In genomic region chr22:46251816-46252380, GRCh38 we compare ENCODE assay signal across 11 cellular contexts. TPM values are rescaled to one million over a fixed set of nuclear protein-coding genes. Genes with fewer than 3 reads are reported as not detected.
DNase-seq lines count a peak whose midpoint lies in the region; ATAC-seq, FAIRE-seq and TF ChIP-seq lines count a peak whose summit lies in the region.
"Had no signal": no experiment of that assay in that cellular context is flagged by ENCODE, and none has a peak within 500 bp of the region (broad histone marks: within the 10 kb centered on the region; RNA-seq: fewer than 3 reads in every experiment).

No MANE protein-coding gene starts in this region.

- peak overlapping the region in 7 of 8 donors; percentile 51 to 91 (median 83) for H3K4me3 Mint-ChIP-seq in naive B cell

- H3K27ac ChIP-seq in Panc1 (ENCODE audit: low read length) = no peak overlapping the region; the same call in 1 of the 2 replicates
- H3K27ac ChIP-seq in small intestine (ENCODE audit: low read depth in 1 of 2, low read length in 1 of 2) = no peak overlapping the region

- no peak overlapping the region for H3K4me3 ChIP-seq in Panc1 (ENCODE audit: low read depth in 2 of 2, low read length in 2 of 2)
- no peak overlapping the region for H3K4me3 ChIP-seq in small intestine (ENCODE audit: low read depth in 1 of 2, low read length in 2 of 2)

- FAIRE-seq in GM12892 (lab: Jason Lieb, UNC) (peak; percentile 56), small intestine (lab: Jason Lieb, UNC) (no peak)
- FAIRE-seq: TTC549 had no signal

- no peak for TF ChIP-seq POLR2A in GM12892 (IDR thresholded peaks at IDR 0.05; ENCODE audit: low read depth, low read length)

- in situ Hi-C loops in Panc1 (cut with HindIII; ENCODE audit: low pct_unique_long_range_greater_than_20kb, low sequenced_read_pairs) = no loop called here

- WGBS in small intestine, 3 donors = 86 to 87% (median 87%) methylated on average over 9 of the region's 9 CpGs

- no peaks in the 10 kb centered on the region for H3K27me3 Mint-ChIP-seq in naive B cell

- H3K9me3 Mint-ChIP-seq in naive B cell = peaks cover 0 to 1% (median 0%) of the 10 kb centered on the region in 7 donors

- ATAC-seq in Panc1 (no peak), naive B cell (ENCODE audit: low read depth in 2 of 2) (no peak), HG02623 (IDR thresholded peaks at IDR 0.05; ENCODE audit: unreplicated experiment) (no peak)
- ATAC-seq: heart right ventricle, right cardiac atrium had no signal

- TSS peak; percentile 78 for BruUV-seq in Panc1 (replicated peaks; lab: Mats Ljungman, UMichigan)

- H3K9me3 ChIP-seq in Panc1 (ENCODE audit: control insufficient read depth, insufficient read depth, low read depth, low read length) = no peaks in the 10 kb centered on the region
- no peaks in the 10 kb centered on the region for H3K9me3 ChIP-seq in small intestine (ENCODE audit: control insufficient read depth, low read depth)
- H3K9me3 ChIP-seq: heart right ventricle had no signal

- H3K27me3 ChIP-seq in Panc1 (ENCODE audit: control insufficient read depth, insufficient read depth, low read length) = no peaks in the 10 kb centered on the region
- H3K27me3 ChIP-seq in small intestine (ENCODE audit: control insufficient read depth in 2 of 2, insufficient read depth in 2 of 2, low read length in 2 of 2) = no peaks in the 10 kb centered on the region
- H3K27me3 ChIP-seq: heart right ventricle had no signal

- H3K27ac Mint-ChIP-seq in naive B cell = peak overlapping the region in 1 of 6 donors; percentile 44

- CTCF ChIA-PET in Panc1 (lab: Charles Lee) = no interaction called here

- H3K4me1 Mint-ChIP-seq in naive B cell = peaks cover 20 to 23% (median 23%) of the 10 kb centered on the region in 3 donors

- intact Hi-C loops in Panc1 (cut with micrococcal nuclease; ENCODE audit: unreplicated experiment) = no loop called here

- no peak for DNase-seq in GM12892 (ENCODE audit: insufficient read length)
- no peak for DNase-seq in Panc1 (ENCODE audit: low read depth, low spot score)
- no peak for DNase-seq in naive B cell
- no peak for DNase-seq in small intestine
- DNase-seq: effector CD8-positive, alpha-beta T cell; heart right ventricle; NCI-H146; right cardiac atrium had no signal

- no peaks in the 10 kb centered on the region for H3K36me3 Mint-ChIP-seq in naive B cell

- POLR2A ChIA-PET in Panc1 (lab: Charles Lee) = no interaction called here

- H3K4me1 ChIP-seq in Panc1 (ENCODE audit: control insufficient read depth, insufficient read depth, low read length) = peaks cover 7% of the 10 kb centered on the region; the same call in 1 of the 2 replicates
- H3K4me1 ChIP-seq in small intestine (ENCODE audit: control insufficient read depth in 2 of 2, insufficient read depth in 1 of 2, low read depth in 1 of 2, low read length in 1 of 2) = peaks cover 0 to 5% of the 10 kb centered on the region in 2 donors

- no peak for TF ChIP-seq CTCF in Panc1 (IDR thresholded peaks at IDR 0.05)

- no peaks in the 10 kb centered on the region for H3K36me3 ChIP-seq in Panc1 (ENCODE audit: control insufficient read depth, insufficient read depth, low read length)
- H3K36me3 ChIP-seq in small intestine (ENCODE audit: control insufficient read depth in 2 of 2, insufficient read depth in 2 of 2, low read length in 2 of 2) = no peaks in the 10 kb centered on the region

RNA-seq across cellular contexts. Expression of gene CDPF1, which starts 1.8 kb away (rescaled TPM):
- 6.9 TPM for polyA plus RNA-seq in GM12892 (2012; ENCODE audit: missing spikeins)
- total RNA-seq in Panc1 (2021; ENCODE audit: unreplicated experiment) = 11.2 TPM
- polyA plus RNA-seq in Panc1 (2012; ENCODE audit: insufficient read length) = 12.5 TPM
- polyA plus RNA-seq in naive B cell (ENCODE audit: low read depth in 6 of 6) = 10 to 100 TPM; 13.2 to 28.7 (median 21.6) TPM
- 10 to 100 TPM in 2 of 3 donors, 1 to 10 TPM in 1; 7.4 to 13.2 (median 10.7) TPM for polyA plus RNA-seq in small intestine

RNA-seq across cellular contexts. Expression of gene PKDREJ, which starts 11.2 kb away (rescaled TPM):
- 0.06 TPM for polyA plus RNA-seq in GM12892 (2012; ENCODE audit: missing spikeins)
- not detected for total RNA-seq in Panc1 (2021; ENCODE audit: unreplicated experiment)
- not detected for polyA plus RNA-seq in Panc1 (2012; ENCODE audit: insufficient read length)
- under 1 TPM in 4 of 6 donors, not detected in 2; 0.03 to 0.15 (median 0.06) TPM for polyA plus RNA-seq in naive B cell (ENCODE audit: low read depth in 6 of 6)
- polyA plus RNA-seq in small intestine = under 1 TPM in 2 of 3 donors, not detected in 1; 0.27 TPM
- total RNA-seq: lung microvascular endothelial cell had no signal

RNA-seq across cellular contexts. Expression of gene TTC38, which starts 15.9 kb away (rescaled TPM):
- 9.4 TPM for polyA plus RNA-seq in GM12892 (2012; ENCODE audit: missing spikeins)
- total RNA-seq in Panc1 (2021; ENCODE audit: unreplicated experiment) = 14.0 TPM
- polyA plus RNA-seq in Panc1 (2012; ENCODE audit: insufficient read length) = 28.1 TPM
- 1 to 10 TPM in 5 of 6 donors, not detected in 1; 1.8 to 6.0 (median 2.7) TPM for polyA plus RNA-seq in naive B cell (ENCODE audit: low read depth in 6 of 6)
- 100 to 1,000 TPM in 2 of 3 donors, 10 to 100 TPM in 1; 83.5 to 231 (median 191) TPM for polyA plus RNA-seq in small intestine

RNA-seq across cellular contexts. Expression of gene GTSE1, which starts 44.8 kb away (rescaled TPM):
- 12.0 TPM for polyA plus RNA-seq in GM12892 (2012; ENCODE audit: missing spikeins)
- total RNA-seq in Panc1 (2021; ENCODE audit: unreplicated experiment) = 36.2 TPM
- polyA plus RNA-seq in Panc1 (2012; ENCODE audit: insufficient read length) = 14.8 TPM
- polyA plus RNA-seq in naive B cell (ENCODE audit: low read depth in 6 of 6) = under 1 TPM in 2 of 6 donors, not detected in 4; 0.10 to 0.11 TPM
- 10 to 100 TPM in 1 of 3 donors, 1 to 10 TPM in 1, under 1 TPM in 1; 0.27 to 13.8 (median 1.1) TPM for polyA plus RNA-seq in small intestine

Comparison
In these comparisons a context has a peak if more than half of its experiments do, and no peak if none do; other contexts are left out.
1. RNA of gene TTC38, which starts 15.9 kb away (polyA plus RNA-seq): 83.5 to 231 TPM in small intestine; 1.8 to 6.0 TPM in naive B cell; every median in the first group is over 10 times any median in the second.